Comparison of ENCODE assay signal across 2 cellular contexts in genomic region chr11:59243633-59244032, GRCh38.
TF ChIP-seq lines count a peak whose summit lies in the region.

No MANE protein-coding gene starts in this region.

TF ChIP-seq in IMR-90, 13 proteins besides CTCF, POLR2A, EP300 and RAD21:
- TF ChIP-seq SMC3 (IDR thresholded peaks at IDR 0.05; ENCODE audit: low read depth, low read length) = no peak
- no peak for TF ChIP-seq CHD1 (IDR thresholded peaks at IDR 0.05; ENCODE audit: low read depth, low read length)
- no peak for TF ChIP-seq MAFK (IDR thresholded peaks at IDR 0.05; ENCODE audit: low read depth, low read length)
- TF ChIP-seq CEBPB (IDR thresholded peaks at IDR 0.05; ENCODE audit: low read depth, low read length) = no peak
- no peak for TF ChIP-seq MXI1 (IDR thresholded peaks at IDR 0.05; ENCODE audit: borderline replicate concordance, low read depth, low read length)
- TF ChIP-seq ELK1 (IDR thresholded peaks at IDR 0.05; ENCODE audit: borderline replicate concordance, low read depth, low read length) = no peak
- TF ChIP-seq BHLHE40 (IDR thresholded peaks at IDR 0.05; ENCODE audit: low read depth, low read length) = no peak
- TF ChIP-seq, protein P1, sequence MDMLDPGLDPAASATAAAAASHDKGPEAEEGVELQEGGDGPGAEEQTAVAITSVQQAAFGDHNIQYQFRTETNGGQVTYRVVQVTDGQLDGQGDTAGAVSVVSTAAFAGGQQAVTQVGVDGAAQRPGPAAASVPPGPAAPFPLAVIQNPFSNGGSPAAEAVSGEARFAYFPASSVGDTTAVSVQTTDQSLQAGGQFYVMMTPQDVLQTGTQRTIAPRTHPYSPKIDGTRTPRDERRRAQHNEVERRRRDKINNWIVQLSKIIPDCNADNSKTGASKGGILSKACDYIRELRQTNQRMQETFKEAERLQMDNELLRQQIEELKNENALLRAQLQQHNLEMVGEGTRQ (IDR thresholded peaks at IDR 0.05; ENCODE audit: low read depth, low read length) = no peak
- TF ChIP-seq RFX5 (IDR thresholded peaks at IDR 0.05; ENCODE audit: low read depth, low read length) = no peak
- TF ChIP-seq MAZ (IDR thresholded peaks at IDR 0.05; ENCODE audit: borderline replicate concordance, low read depth, low read length) = no peak

TF ChIP-seq in GM12878, 131 proteins besides CTCF, POLR2A, EP300 and RAD21:
- no peak for TF ChIP-seq MLLT1 (IDR thresholded peaks at IDR 0.05)
- no peak for TF ChIP-seq SP1 (IDR thresholded peaks at IDR 0.05; ENCODE audit: low read depth, low read length)
- peak; percentile 47; the same call in 1 of the 2 replicates for TF ChIP-seq JUNB (IDR thresholded peaks at IDR 0.05)
- peak; percentile 45; the same call in 1 of the 2 replicates for TF ChIP-seq MEF2A (IDR thresholded peaks at IDR 0.05; ENCODE audit: insufficient read depth, low read depth, low read length)
- no peak for TF ChIP-seq ZNF622 (IDR thresholded peaks at IDR 0.05)
- no peak for TF ChIP-seq NFXL1 (IDR thresholded peaks at IDR 0.05; ENCODE audit: borderline replicate concordance)
- no peak for TF ChIP-seq TAF1 (IDR thresholded peaks at IDR 0.05; ENCODE audit: borderline replicate concordance, low read depth, low read length)
- no peak for TF ChIP-seq BRCA1 (IDR thresholded peaks at IDR 0.05; ENCODE audit: low read depth, low read length)
- TF ChIP-seq, protein P2, sequence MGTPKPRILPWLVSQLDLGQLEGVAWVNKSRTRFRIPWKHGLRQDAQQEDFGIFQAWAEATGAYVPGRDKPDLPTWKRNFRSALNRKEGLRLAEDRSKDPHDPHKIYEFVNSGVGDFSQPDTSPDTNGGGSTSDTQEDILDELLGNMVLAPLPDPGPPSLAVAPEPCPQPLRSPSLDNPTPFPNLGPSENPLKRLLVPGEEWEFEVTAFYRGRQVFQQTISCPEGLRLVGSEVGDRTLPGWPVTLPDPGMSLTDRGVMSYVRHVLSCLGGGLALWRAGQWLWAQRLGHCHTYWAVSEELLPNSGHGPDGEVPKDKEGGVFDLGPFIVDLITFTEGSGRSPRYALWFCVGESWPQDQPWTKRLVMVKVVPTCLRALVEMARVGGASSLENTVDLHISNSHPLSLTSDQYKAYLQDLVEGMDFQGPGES (IDR thresholded peaks at IDR 0.05) = no peak
